Comparison of ENCODE assay signal across 9 cellular contexts in the genomic region with DNA sequence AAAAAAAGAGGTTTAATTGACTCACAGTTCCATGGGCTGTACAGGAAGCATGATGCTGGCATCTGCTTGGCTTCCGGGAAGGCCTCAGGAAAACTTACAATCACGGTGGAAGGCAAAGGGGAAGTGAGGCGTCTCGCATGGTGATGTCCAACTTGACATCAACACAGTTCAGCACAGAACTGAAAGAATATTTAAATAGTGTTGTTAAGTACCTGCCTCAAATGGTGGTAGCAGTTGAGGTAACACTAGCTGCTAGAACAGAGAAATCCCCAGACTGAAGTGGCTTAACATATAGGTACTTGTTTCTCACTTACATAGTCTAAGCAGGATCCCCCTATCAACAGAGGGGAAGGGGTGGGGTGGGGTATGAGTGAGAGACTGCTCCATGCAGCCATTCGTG.
"Had no signal": no experiment of that assay in that cellular context is flagged by ENCODE, and none has a peak within 500 bp of the region (broad histone marks: within the 10 kb centered on the region; RNA-seq: fewer than 3 reads in every experiment).

No MANE protein-coding gene starts in this region.

- H3K4me3 ChIP-seq: HAP-1 had no signal

- ATAC-seq: HCT116, HepG2 had no signal

- FAIRE-seq: HepG2 had no signal

- H3K27ac ChIP-seq: HL-60 had no signal

- DNase-seq: GOT3, H7, HFFc6, Kasumi-1, KG1 had no signal

- H3K4me1 ChIP-seq: HAP-1 had no signal

- H3K36me3 ChIP-seq: HAP-1 had no signal
